Comparison of ENCODE assay signal across 8 cellular contexts in genomic region chr3:184543848-184544512, GRCh38. TPM values are rescaled to one million over a fixed set of nuclear protein-coding genes. Genes with fewer than 3 reads are reported as not detected.
A peak's percentile ranks its signal among the peaks of the same experiment; 100 is the strongest.
DNase-seq lines count a peak whose midpoint lies in the region; ATAC-seq, FAIRE-seq and TF ChIP-seq lines count a peak whose summit lies in the region.

No MANE protein-coding gene starts in this region.

- peak; percentile 81 for TF ChIP-seq CTCF in AG10803 (conservative IDR thresholded peaks at IDR 0.05; ENCODE audit: low read length)

- DNase-seq in AG10803 (ENCODE audit: low read depth) (peak; percentile 70), NCI-H1092 (lab: John Stamatoyannopoulos, UW) (peak; percentile 70), SJSA1 (ENCODE audit: low read depth in 1 of 2, low spot score in 2 of 2) (peak; percentile 68 to 69), globus pallidus (ENCODE audit: low spot score) (peak; percentile 63), pons (ENCODE audit: low spot score) (peak; percentile 69), urothelium cell line (ENCODE audit: low spot score) (peak; percentile 82)
- peak; percentile 14 to 54 (median 28) for DNase-seq in activated naive CD4-positive, alpha-beta T cell (lab: John Stamatoyannopoulos, UW)

- H3K4me3 ChIP-seq in AG10803 (ENCODE audit: low read length) = no peak overlapping the region
- no peak overlapping the region for H3K4me3 ChIP-seq in SJSA1

- no peaks in the 10 kb centered on the region; the same call in 1 of the 2 replicates for H3K9me3 ChIP-seq in SJSA1 (replicated peaks)

- peaks cover 8% of the 10 kb centered on the region for H3K27me3 ChIP-seq in SJSA1 (replicated peaks)

- H3K4me1 ChIP-seq in SJSA1 (replicated peaks) = no peaks in the 10 kb centered on the region

- no peak for FAIRE-seq in urothelium cell line (lab: Jason Lieb, UNC)

- H3K36me3 ChIP-seq in SJSA1 = no peaks in the 10 kb centered on the region

- no peak overlapping the region for H3K27ac ChIP-seq in SJSA1

- peak; percentile 60 for ATAC-seq in GM21360 (IDR thresholded peaks at IDR 0.05; ENCODE audit: unreplicated experiment)

RNA-seq across cellular contexts. Expression of gene EPHB3, which starts 17.6 kb away (rescaled TPM):
- total RNA-seq in SJSA1 (2014; rRNA removed; shearing (Covaris generic)) = 2.9 and 4.1 TPM in 2 replicates

Comparison
In these comparisons a context has a peak if more than half of its experiments do, and no peak if none do; other contexts are left out.
1. DNase-seq: peak in every context shown above with its lines; median percentile 82 in urothelium cell line; 70 in AG10803; 70 in NCI-H1092; 69 in pons; 68 in SJSA1; 63 in globus pallidus; 28 in activated naive CD4-positive, alpha-beta T cell.